ENCODE assay signal across 11 cellular contexts in the genomic region with DNA sequence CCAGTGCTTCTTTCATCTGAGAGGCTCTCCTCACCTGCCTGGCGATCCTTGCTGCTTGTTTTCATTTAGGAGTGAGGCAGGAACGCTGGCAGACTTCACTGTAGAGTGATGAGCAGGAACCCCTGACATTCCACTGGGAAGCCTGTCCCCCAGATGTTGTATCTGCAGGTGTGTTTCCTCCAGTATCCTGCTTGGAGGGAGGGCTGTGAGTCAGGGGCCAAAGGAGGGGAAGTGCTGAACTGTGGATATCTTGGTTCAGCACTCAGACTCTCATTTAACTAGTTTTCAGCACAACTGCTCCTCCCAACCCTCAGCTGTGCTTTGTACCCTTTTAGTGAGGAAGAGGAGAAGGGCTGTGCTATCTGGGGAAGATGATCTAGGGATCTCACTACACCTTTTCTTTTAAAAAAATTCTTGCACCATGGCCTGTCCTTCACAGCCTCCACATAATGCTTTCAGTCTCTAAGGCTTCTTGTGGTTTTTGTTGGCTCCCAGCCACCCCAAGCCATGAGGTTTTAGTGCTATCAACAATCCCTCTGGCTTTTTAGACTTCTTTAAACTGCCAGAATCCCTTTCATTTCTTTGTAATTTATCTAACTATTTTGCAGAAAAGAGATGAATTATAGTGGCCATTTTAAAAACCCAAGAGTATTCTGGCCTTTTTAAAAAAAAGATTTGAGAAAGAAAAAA. TPM values are rescaled to one million over a fixed set of nuclear protein-coding genes. Genes with fewer than 3 reads are reported as not detected.
DNase-seq lines count a peak whose midpoint lies in the region; ATAC-seq and TF ChIP-seq lines count a peak whose summit lies in the region.
"Had no signal": no experiment of that assay in that cellular context is flagged by ENCODE, and none has a peak within 500 bp of the region (broad histone marks: within the 10 kb centered on the region; RNA-seq: fewer than 3 reads in every experiment).

No MANE protein-coding gene starts in this region.

- peaks cover 16% of the 10 kb centered on the region for H3K4me1 Mint-ChIP-seq in stimulated activated effector memory CD8-positive, alpha-beta T cell treated with anti-CD3 and anti-CD28 coated beads, Interleukin-12 subunit alpha, Interleukin-12 subunit beta, amount 100 ng/mL, for 72 hours

- ATAC-seq in stimulated activated effector memory CD8-positive, alpha-beta T cell treated with anti-CD3 and anti-CD28 coated beads, Interleukin-12 subunit alpha, Interleukin-12 subunit beta, amount 100 ng/mL, for 72 hours, result peak; percentile 31
- no peak for ATAC-seq in GM19035 (IDR thresholded peaks at IDR 0.05; ENCODE audit: unreplicated experiment)

- H3K4me3 ChIP-seq in Jurkat, Clone E6-1 (ENCODE audit: low read length), result no peak overlapping the region
- H3K4me3 ChIP-seq in cardiac fibroblast (replicated peaks in 1 of 2; ENCODE audit: low read depth in 2 of 2, low read length in 2 of 2), result no peak overlapping the region
- H3K4me3 ChIP-seq: thoracic aorta had no signal

- H3K4me3 Mint-ChIP-seq in stimulated activated effector memory CD8-positive, alpha-beta T cell treated with anti-CD3 and anti-CD28 coated beads, Interleukin-12 subunit alpha, Interleukin-12 subunit beta, amount 100 ng/mL, for 72 hours, result no peak overlapping the region
- H3K4me3 Mint-ChIP-seq: natural killer cell had no signal

- no peak overlapping the region for H3K27ac Mint-ChIP-seq in stimulated activated effector memory CD8-positive, alpha-beta T cell treated with anti-CD3 and anti-CD28 coated beads, Interleukin-12 subunit alpha, Interleukin-12 subunit beta, amount 100 ng/mL, for 72 hours

- DNase-seq in DMS79 treated with DMSO at 0.1 percent for 48 hours (lab: John Stamatoyannopoulos, UW), result peak; percentile 3
- no peak for DNase-seq in DMS79 (lab: John Stamatoyannopoulos, UW)
- peak; percentile 18 for DNase-seq in Jurkat, Clone E6-1 (ENCODE audit: low read depth, low spot score)
- DNase-seq in cardiac fibroblast (ENCODE audit: low read depth in 2 of 2), result peak; percentile 61 to 75
- DNase-seq in stimulated activated effector memory CD8-positive, alpha-beta T cell treated with anti-CD3 and anti-CD28 coated beads, Interleukin-12 subunit alpha, Interleukin-12 subunit beta, amount 100 ng/mL, for 72 hours (ENCODE audit: low spot score in 2 of 2), result no peak
- DNase-seq in posterior vena cava (ENCODE audit: low spot score), result no peak
- DNase-seq in superior temporal gyrus (ENCODE audit: extremely low spot score), result no peak
- DNase-seq: central memory CD4-positive, alpha-beta T cell; natural killer cell had no signal

- intact Hi-C loops in posterior vena cava (cut with DNase I), result no loop called here

- H3K36me3 Mint-ChIP-seq in stimulated activated effector memory CD8-positive, alpha-beta T cell treated with anti-CD3 and anti-CD28 coated beads, Interleukin-12 subunit alpha, Interleukin-12 subunit beta, amount 100 ng/mL, for 72 hours, result peaks cover 5% of the 10 kb centered on the region
- H3K36me3 Mint-ChIP-seq: natural killer cell had no signal

- H3K9me3 Mint-ChIP-seq in stimulated activated effector memory CD8-positive, alpha-beta T cell treated with anti-CD3 and anti-CD28 coated beads, Interleukin-12 subunit alpha, Interleukin-12 subunit beta, amount 100 ng/mL, for 72 hours, result no peaks in the 10 kb centered on the region
- H3K9me3 Mint-ChIP-seq: natural killer cell had no signal

- TF ChIP-seq CTCF in cardiac fibroblast (IDR thresholded peaks at IDR 0.05; ENCODE audit: low read depth, low read length), result no peak

RNA-seq across cellular contexts. Expression of a gene that starts 11.2 kb away (rescaled TPM):
- 0.44 TPM for polyA plus RNA-seq in Jurkat, Clone E6-1 (2012; ENCODE audit: insufficient read depth, insufficient read length)
- 10 to 100 TPM; 14.1 to 15.1 TPM for total RNA-seq in posterior vena cava

RNA-seq across cellular contexts. Expression of a gene that starts 24.4 kb away (rescaled TPM):
- 59.1 TPM for polyA plus RNA-seq in Jurkat, Clone E6-1 (2012; ENCODE audit: insufficient read depth, insufficient read length)
- total RNA-seq in posterior vena cava, result 10 to 100 TPM; 32.4 to 36.2 TPM

Comparison
In these comparisons a context has a peak if more than half of its experiments do, and no peak if none do; other contexts are left out.
1. DNase-seq: peak in DMS79 treated with DMSO at 0.1 percent for 48 hours (single experiment), Jurkat, Clone E6-1 (single experiment) and cardiac fibroblast (2 of 2); none in DMS79 (single experiment), stimulated activated effector memory CD8-positive, alpha-beta T cell treated with anti-CD3 and anti-CD28 coated beads, Interleukin-12 subunit alpha, Interleukin-12 subunit beta, amount 100 ng/mL, for 72 hours (0 of 2), posterior vena cava (single experiment) and superior temporal gyrus (single experiment).